Comparison of ENCODE assay signal across 9 cellular contexts in the genomic region with DNA sequence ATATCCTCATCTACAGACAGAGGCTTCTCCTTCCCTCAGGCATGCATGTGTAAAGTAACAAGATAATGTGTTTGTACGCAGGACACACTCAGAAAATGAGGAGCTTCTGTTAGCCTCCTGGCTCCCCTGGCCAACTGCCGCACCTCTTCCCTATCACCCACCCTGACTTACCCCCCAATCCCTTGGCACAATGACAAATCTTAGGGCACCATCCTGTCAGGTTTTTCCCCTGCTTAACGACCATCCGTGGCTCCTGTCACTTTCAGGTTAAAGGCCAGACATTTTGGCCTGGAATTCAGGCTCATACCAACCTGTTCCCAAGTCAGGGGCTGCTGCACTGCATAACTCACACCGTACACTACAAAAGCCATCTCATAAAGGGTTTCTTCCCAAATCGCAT. TPM values are rescaled to one million over a fixed set of nuclear protein-coding genes. Genes with fewer than 3 reads are reported as not detected.
DNase-seq lines count a peak whose midpoint lies in the region; ATAC-seq and TF ChIP-seq lines count a peak whose summit lies in the region.
"Had no signal": no experiment of that assay in that cellular context is flagged by ENCODE, and none has a peak within 500 bp of the region (broad histone marks: within the 10 kb centered on the region; RNA-seq: fewer than 3 reads in every experiment).

No MANE protein-coding gene starts in this region.

- WGBS in mesenchymal stem cell: 70% methylated on average over 6 of the region's 6 CpGs
- 33 to 55% methylated on average over 6 of the region's 6 CpGs for WGBS in thyroid gland, 2 donors

- H4K8ac ChIP-seq in mesenchymal stem cell (ENCODE audit: low read length): no peak overlapping the region

- H3K4me3 ChIP-seq in mesenchymal stem cell (ENCODE audit: insufficient read depth in 1 of 2, low read depth in 1 of 2, low read length in 2 of 2) (no peak overlapping the region), thyroid gland (replicated peaks in 1 of 3) (no peak overlapping the region)

- no peaks in the 10 kb centered on the region for H3K9me3 Mint-ChIP-seq in activated T-cell treated with anti-CD3 and anti-CD28 coated beads, Interleukin-2, amount 50 U/mL, for 72 hours
- H3K9me3 Mint-ChIP-seq in activated T-helper 2 cell treated with anti-CD3 and anti-CD28 coated beads, Interferon-gamma antibody, Interleukin-2, Interleukin-4, amounts not matched to agents 10 μg/mL and 5 μg/mL and 100 μg/mL, durations not matched to agents 14 hours and 24 hours and 36 hours: no peaks in the 10 kb centered on the region

- H3K23ac ChIP-seq in mesenchymal stem cell (ENCODE audit: low read length in 2 of 2): no peak overlapping the region

- no peak for TF ChIP-seq POLR2A in thyroid gland (IDR thresholded peaks at IDR 0.05)

- peak overlapping the region; percentile 37 for H3K9ac ChIP-seq in mesenchymal stem cell (ENCODE audit: low read length)

- no peaks in the 10 kb centered on the region for H3K27me3 Mint-ChIP-seq in activated T-cell treated with anti-CD3 and anti-CD28 coated beads, Interleukin-2, amount 50 U/mL, for 72 hours (ENCODE audit: low read depth)
- no peaks in the 10 kb centered on the region for H3K27me3 Mint-ChIP-seq in activated T-helper 2 cell treated with anti-CD3 and anti-CD28 coated beads, Interferon-gamma antibody, Interleukin-2, Interleukin-4, amounts not matched to agents 10 μg/mL and 5 μg/mL and 100 μg/mL, durations not matched to agents 14 hours and 24 hours and 36 hours (ENCODE audit: low read depth)

- no peak overlapping the region for H3K4ac ChIP-seq in mesenchymal stem cell (ENCODE audit: low read depth in 1 of 2, low read length in 2 of 2)

- peaks cover 6% of the 10 kb centered on the region for H3K4me1 ChIP-seq in mesenchymal stem cell (ENCODE audit: control insufficient read depth, insufficient read depth, low read depth, low read length)
- peaks cover 21 to 39% of the 10 kb centered on the region in 2 donors for H3K4me1 ChIP-seq in thyroid gland

- H2BK120ac ChIP-seq in mesenchymal stem cell (ENCODE audit: low read depth, low read length): no peak overlapping the region

- peak overlapping the region; percentile 34 for H2BK15ac ChIP-seq in mesenchymal stem cell (ENCODE audit: low read depth, poor library complexity, severe bottlenecking)

- H3K9me3 ChIP-seq in mesenchymal stem cell (ENCODE audit: control insufficient read depth, low read length): no peaks in the 10 kb centered on the region
- H3K9me3 ChIP-seq in thyroid gland: no peaks in the 10 kb centered on the region

- no peak overlapping the region for H2AFZ ChIP-seq in mesenchymal stem cell (ENCODE audit: low read depth, low read length)

- no peak overlapping the region for H2AK5ac ChIP-seq in mesenchymal stem cell (ENCODE audit: low read length, severe bottlenecking)

- peaks cover 73% of the 10 kb centered on the region for H3K4me1 Mint-ChIP-seq in activated T-cell treated with anti-CD3 and anti-CD28 coated beads, Interleukin-2, amount 50 U/mL, for 72 hours (ENCODE audit: low read depth)
- peaks cover 50% of the 10 kb centered on the region for H3K4me1 Mint-ChIP-seq in activated T-helper 2 cell treated with anti-CD3 and anti-CD28 coated beads, Interferon-gamma antibody, Interleukin-2, Interleukin-4, amounts not matched to agents 10 μg/mL and 5 μg/mL and 100 μg/mL, durations not matched to agents 14 hours and 24 hours and 36 hours (ENCODE audit: low read depth)

- no peak for TF ChIP-seq CTCF in thyroid gland (IDR thresholded peaks at IDR 0.05)

- no peak overlapping the region for H3K18ac ChIP-seq in mesenchymal stem cell (ENCODE audit: low read depth in 1 of 2, low read length in 2 of 2)

- no peak overlapping the region for H3K4me2 ChIP-seq in mesenchymal stem cell (ENCODE audit: low read length, poor library complexity, severe bottlenecking)

- H2BK12ac ChIP-seq in mesenchymal stem cell (ENCODE audit: low read length in 2 of 2): no peak overlapping the region

- H3K79me1 ChIP-seq in mesenchymal stem cell (replicated peaks; ENCODE audit: low read length, poor library complexity, severe bottlenecking): no peaks in the 10 kb centered on the region

- H3K14ac ChIP-seq in mesenchymal stem cell (ENCODE audit: low read length in 2 of 2): no peak overlapping the region

- H3K36me3 ChIP-seq in mesenchymal stem cell (ENCODE audit: control insufficient read depth in 1 of 2, insufficient read depth in 2 of 2, low read depth in 1 of 2, low read length in 2 of 2) (no peaks in the 10 kb centered on the region), thyroid gland (no peaks in the 10 kb centered on the region)

- H4K91ac ChIP-seq in mesenchymal stem cell (ENCODE audit: low read length): no peak overlapping the region

- DNase-seq in activated T-cell treated with anti-CD3 and anti-CD28 coated beads, Interleukin-2, amount 50 U/mL, for 72 hours: no peak
- no peak for DNase-seq in activated T-cell treated with anti-CD3 and anti-CD28 coated beads, Interleukin-2, amount 50 U/mL, for 1 hour
- DNase-seq in activated T-helper 2 cell treated with anti-CD3 and anti-CD28 coated beads, Interferon-gamma antibody, Interleukin-2, Interleukin-4, amounts not matched to agents 10 μg/mL and 5 μg/mL and 100 μg/mL, durations not matched to agents 14 hours and 24 hours and 36 hours (ENCODE audit: low spot score): no peak
- no peak for DNase-seq in mesenchymal stem cell
- DNase-seq in thyroid gland: no peak
- no peak for DNase-seq in SW480 (ENCODE audit: low spot score)
- DNase-seq: activated CD4-positive, CD25-positive, alpha-beta regulatory T cell had no signal

- peak overlapping the region; percentile 98 to 99 for H3K4me3 Mint-ChIP-seq in activated T-cell treated with anti-CD3 and anti-CD28 coated beads, Interleukin-2, amount 50 U/mL, for 72 hours
- H3K4me3 Mint-ChIP-seq in activated T-helper 2 cell treated with anti-CD3 and anti-CD28 coated beads, Interferon-gamma antibody, Interleukin-2, Interleukin-4, amounts not matched to agents 10 μg/mL and 5 μg/mL and 100 μg/mL, durations not matched to agents 14 hours and 24 hours and 36 hours (ENCODE audit: low read depth): peak overlapping the region; percentile 7

- intact Hi-C loops in activated T-helper 2 cell treated with anti-CD3 and anti-CD28 coated beads, Interferon-gamma antibody, Interleukin-2, Interleukin-4, amounts not matched to agents 10 μg/mL and 5 μg/mL and 100 μg/mL, durations not matched to agents 14 hours and 24 hours and 36 hours (cut with micrococcal nuclease): loop anchor here (10.0 kb wide), 1 partner anchor 620 kb away; no protein-coding TSS in a partner anchor
- intact Hi-C loops in thyroid gland (cut with DNase I): no loop called here

- peaks cover 0 to 6% of the 10 kb centered on the region in 2 experiments for H3K27me3 ChIP-seq in mesenchymal stem cell (ENCODE audit: control insufficient read depth in 1 of 2, insufficient read depth in 1 of 2, low read length in 2 of 2)
- H3K27me3 ChIP-seq in thyroid gland: no peaks in the 10 kb centered on the region

- H2BK5ac ChIP-seq in mesenchymal stem cell (ENCODE audit: low read depth, low read length, poor library complexity, severe bottlenecking): no peak overlapping the region

- no peak overlapping the region for H3K27ac ChIP-seq in mesenchymal stem cell (ENCODE audit: low read length, poor library complexity, severe bottlenecking)
- H3K27ac ChIP-seq in thyroid gland: peak overlapping the region; percentile 60 to 66 (median 60)

- peaks cover 4 to 15% of the 10 kb centered on the region in 2 donors for H3K36me3 Mint-ChIP-seq in activated T-cell treated with anti-CD3 and anti-CD28 coated beads, Interleukin-2, amount 50 U/mL, for 72 hours (ENCODE audit: insufficient read depth in 2 of 2)
- H3K36me3 Mint-ChIP-seq in activated T-helper 2 cell treated with anti-CD3 and anti-CD28 coated beads, Interferon-gamma antibody, Interleukin-2, Interleukin-4, amounts not matched to agents 10 μg/mL and 5 μg/mL and 100 μg/mL, durations not matched to agents 14 hours and 24 hours and 36 hours (ENCODE audit: low read depth): peaks cover 47% of the 10 kb centered on the region

- no peak for ATAC-seq in activated T-cell treated with anti-CD3 and anti-CD28 coated beads, Interleukin-2, amount 50 U/mL, for 72 hours (replicated peaks in 1 of 2)
- ATAC-seq in GM18498 (IDR thresholded peaks at IDR 0.05; ENCODE audit: unreplicated experiment) (no peak), GM21576 (IDR thresholded peaks at IDR 0.05; ENCODE audit: unreplicated experiment) (no peak)

- peak overlapping the region; percentile 16 for H3K27ac Mint-ChIP-seq in activated T-cell treated with anti-CD3 and anti-CD28 coated beads, Interleukin-2, amount 50 U/mL, for 72 hours
- no peak overlapping the region for H3K27ac Mint-ChIP-seq in activated T-helper 2 cell treated with anti-CD3 and anti-CD28 coated beads, Interferon-gamma antibody, Interleukin-2, Interleukin-4, amounts not matched to agents 10 μg/mL and 5 μg/mL and 100 μg/mL, durations not matched to agents 14 hours and 24 hours and 36 hours

RNA-seq across cellular contexts. Expression of gene AKNA, which starts 7.4 kb away (rescaled TPM):
- total RNA-seq in activated T-cell treated with anti-CD3 and anti-CD28 coated beads, Interleukin-2, amount 50 U/mL, for 72 hours: 100 to 1,000 TPM; 204 to 246 TPM
- total RNA-seq in activated T-helper 2 cell treated with anti-CD3 and anti-CD28 coated beads, Interferon-gamma antibody, Interleukin-2, Interleukin-4, amounts not matched to agents 10 μg/mL and 5 μg/mL and 100 μg/mL, durations not matched to agents 14 hours and 24 hours and 36 hours: 152 TPM in 2 replicates
- 18.5 TPM for polyA plus RNA-seq in mesenchymal stem cell (2013, experiment 1 of 2)
- 17.8 TPM for polyA plus RNA-seq in mesenchymal stem cell (2013, experiment 2 of 2)
- total RNA-seq in thyroid gland: 10 to 100 TPM; 10.0 to 17.0 (median 12.5) TPM
